In genomic region chr15:52789601-52790165, GRCh38 we compare ENCODE assay signal across 8 cellular contexts. TPM values are rescaled to one million over a fixed set of nuclear protein-coding genes. Genes with fewer than 3 reads are reported as not detected.
DNase-seq lines count a peak whose midpoint lies in the region; ATAC-seq and TF ChIP-seq lines count a peak whose summit lies in the region.

No MANE protein-coding gene starts in this region.

- H3K4me2 ChIP-seq in KMS-11 = peak overlapping the region; percentile 54

- H3K9me3 ChIP-seq in ascending aorta (no peaks in the 10 kb centered on the region), left lung (no peaks in the 10 kb centered on the region), upper lobe of right lung (no peaks in the 10 kb centered on the region)

- peak overlapping the region; percentile 95 for H2AFZ ChIP-seq in KMS-11 (ENCODE audit: low read depth)

- no peak for TF ChIP-seq CTCF in KMS-11 (conservative IDR thresholded peaks at IDR 0.05; ENCODE audit: low read depth, low read length)
- TF ChIP-seq CTCF in ascending aorta (IDR thresholded peaks at IDR 0.05) = no peak
- no peak for TF ChIP-seq CTCF in left lung (IDR thresholded peaks at IDR 0.05)
- TF ChIP-seq CTCF in upper lobe of right lung (IDR thresholded peaks at IDR 0.05) = no peak

- H3K36me3 ChIP-seq in KMS-11 (ENCODE audit: insufficient read depth) (no peaks in the 10 kb centered on the region), ascending aorta (no peaks in the 10 kb centered on the region), left lung (no peaks in the 10 kb centered on the region), upper lobe of right lung (no peaks in the 10 kb centered on the region)

- intact Hi-C loops in ascending aorta (cut with DNase I) = loop anchor here (10.0 kb wide), 1 partner anchor 405 kb away; no protein-coding TSS in a partner anchor
- intact Hi-C loops in left lung (cut with DNase I) = no loop called here
- intact Hi-C loops in upper lobe of right lung (cut with DNase I) = no loop called here

- H3K4me1 ChIP-seq in KMS-11 (ENCODE audit: low read depth, poor library complexity, severe bottlenecking) (no peaks in the 10 kb centered on the region), ascending aorta (peaks cover 12 to 29% of the 10 kb centered on the region in 2 donors), left lung (peaks cover 9 to 35% of the 10 kb centered on the region in 2 donors), upper lobe of right lung (peaks cover 23% of the 10 kb centered on the region)

- H3K27ac ChIP-seq in KMS-11 (no peak overlapping the region), ascending aorta (no peak overlapping the region), left lung (no peak overlapping the region), upper lobe of right lung (no peak overlapping the region)

- peaks cover 5% of the 10 kb centered on the region; the same call in 1 of the 2 replicates for H3K27me3 ChIP-seq in KMS-11 (ENCODE audit: insufficient read depth, low read depth)
- peaks cover 42% of the 10 kb centered on the region for H3K27me3 ChIP-seq in ascending aorta
- H3K27me3 ChIP-seq in left lung = peaks cover 91 to 100% of the 10 kb centered on the region in 2 donors
- H3K27me3 ChIP-seq in upper lobe of right lung = peaks cover 89% of the 10 kb centered on the region

- H3K4me3 ChIP-seq in KMS-11 (IDR thresholded peaks at IDR 0.05; ENCODE audit: insufficient read depth, low read depth, low read length) (no peak overlapping the region), ascending aorta (peak overlapping the region; percentile 49 to 68), left lung (peak overlapping the region; percentile 22 to 38), upper lobe of right lung (peak overlapping the region; percentile 52)

- H3K79me2 ChIP-seq in KMS-11 (ENCODE audit: insufficient read depth, low read depth) = no peaks in the 10 kb centered on the region

- no peak overlapping the region; the same call in 1 of the 2 replicates for H3K9ac ChIP-seq in KMS-11

- DNase-seq in NCI-H510A treated with DMSO at 0.1 percent for 48 hours (lab: John Stamatoyannopoulos, UW) (peak; percentile 11), NCI-H510A (lab: John Stamatoyannopoulos, UW) (no peak), ascending aorta (ENCODE audit: low spot score in 2 of 2) (no peak), left lung (no peak), upper lobe of right lung (no peak), RKO (ENCODE audit: low spot score) (no peak), GM19238 (ENCODE audit: insufficient read length, low spot score) (no peak)

- no peaks in the 10 kb centered on the region for H4K20me1 ChIP-seq in KMS-11 (ENCODE audit: insufficient read depth)

- ATAC-seq in left lung = peak; percentile 9
- no peak for ATAC-seq in upper lobe of right lung

RNA-seq across cellular contexts. Expression of gene ONECUT1, which starts 0.5 kb away (rescaled TPM):
- total RNA-seq in ascending aorta (1.5 TPM), left lung (not detected), upper lobe of right lung (not detected)
